Comparison of ENCODE assay signal across 20 cellular contexts in genomic region chr1:30664103-30664755, GRCh38. TPM values are rescaled to one million over a fixed set of nuclear protein-coding genes. Genes with fewer than 3 reads are reported as not detected.
A peak's percentile ranks its signal among the peaks of the same experiment; 100 is the strongest.
DNase-seq lines count a peak whose midpoint lies in the region; ATAC-seq and TF ChIP-seq lines count a peak whose summit lies in the region.
"Had no signal": no experiment of that assay in that cellular context is flagged by ENCODE, and none has a peak within 500 bp of the region (broad histone marks: within the 10 kb centered on the region; RNA-seq: fewer than 3 reads in every experiment).

No MANE protein-coding gene starts in this region.

- no peak for TF ChIP-seq CTCF in chondrocyte (IDR thresholded peaks at IDR 0.05)

- H3K9me3 Mint-ChIP-seq in chondrocyte (ENCODE audit: low read depth): no peaks in the 10 kb centered on the region
- no peaks in the 10 kb centered on the region for H3K9me3 Mint-ChIP-seq in CD4-positive, alpha-beta memory T cell
- H3K9me3 Mint-ChIP-seq: central memory CD8-positive, alpha-beta T cell; HFFc6; nephron; stimulated activated naive CD8-positive, alpha-beta T cell treated with anti-CD3 and anti-CD28 coated beads, Interleukin-15, amount 100 ng/mL, for 72 hours had no signal

- no peaks in the 10 kb centered on the region for H3K4me1 Mint-ChIP-seq in chondrocyte (ENCODE audit: low read depth)
- H3K4me1 Mint-ChIP-seq in CD4-positive, alpha-beta memory T cell: no peaks in the 10 kb centered on the region
- H3K4me1 Mint-ChIP-seq: central memory CD8-positive, alpha-beta T cell; stimulated activated naive CD8-positive, alpha-beta T cell treated with anti-CD3 and anti-CD28 coated beads, Interleukin-15, amount 100 ng/mL, for 72 hours had no signal

- POLR2A ChIA-PET in CD4-positive, alpha-beta memory T cell (lab: Charles Lee; ENCODE audit: partially characterized antibody): no interaction called here

- TF ChIP-seq POLR2A in GM18505 (IDR thresholded peaks at IDR 0.05; ENCODE audit: borderline replicate concordance, extremely low read depth, insufficient read depth, insufficient read length): no peak

- H3K4me1 ChIP-seq in CD4-positive, alpha-beta memory T cell (ENCODE audit: insufficient read depth, low read length): no peaks in the 10 kb centered on the region
- H3K4me1 ChIP-seq: gastroesophageal sphincter, upper lobe of left lung had no signal

- H3K36me3 Mint-ChIP-seq in chondrocyte (ENCODE audit: low read depth): no peaks in the 10 kb centered on the region
- H3K36me3 Mint-ChIP-seq in CD4-positive, alpha-beta memory T cell: no peaks in the 10 kb centered on the region

- no peak overlapping the region for H3K4me3 ChIP-seq in CD4-positive, alpha-beta memory T cell (ENCODE audit: low read length in 2 of 2)
- H3K4me3 ChIP-seq: gastroesophageal sphincter, upper lobe of left lung had no signal

- peak; percentile 23 for DNase-seq in activated CD4-positive, CD25-positive, alpha-beta regulatory T cell treated with anti-CD3 and anti-CD28 coated beads, Interleukin-2, amount 50 U/mL, for 72 hours
- DNase-seq in chondrocyte (ENCODE audit: low spot score) (peak; percentile 63), midbrain (lab: John Stamatoyannopoulos, UW) (peak; percentile 30), NCI-H82 treated with DMSO at 0.1 percent for 48 hours (lab: John Stamatoyannopoulos, UW; ENCODE audit: unreplicated experiment) (no peak), NCI-H2227 (lab: John Stamatoyannopoulos, UW; ENCODE audit: unreplicated experiment) (no peak)
- DNase-seq in CD4-positive, alpha-beta memory T cell: no peak
- DNase-seq: activated CD8-positive, alpha-beta memory T cell treated with anti-CD3 and anti-CD28 coated beads, Interleukin-2, amount 50 U/mL, for 48 hours; HFFc6; left cardiac atrium; NCI-H146; stimulated activated CD4-positive, alpha-beta T cell treated with anti-CD3 and anti-CD28 coated beads, Interleukin-4, amount 100 ng/mL, for 4 hours; stimulated activated naive CD8-positive, alpha-beta T cell treated with anti-CD3 and anti-CD28 coated beads, Interleukin-15, amount 100 ng/mL, for 72 hours; upper lobe of left lung had no signal

- no peaks in the 10 kb centered on the region for H3K27me3 ChIP-seq in CD4-positive, alpha-beta memory T cell (ENCODE audit: insufficient read depth, low read length)
- H3K27me3 ChIP-seq: gastroesophageal sphincter, upper lobe of left lung had no signal

- peaks cover 21% of the 10 kb centered on the region for H3K27me3 Mint-ChIP-seq in chondrocyte (ENCODE audit: low read depth)
- H3K27me3 Mint-ChIP-seq in CD4-positive, alpha-beta memory T cell: peaks cover 4 to 13% of the 10 kb centered on the region in 2 donors

- H3K27ac Mint-ChIP-seq in chondrocyte (ENCODE audit: unreplicated experiment): no peak overlapping the region
- peak overlapping the region in 1 of 7 donors; percentile 32 for H3K27ac Mint-ChIP-seq in CD4-positive, alpha-beta memory T cell
- H3K27ac Mint-ChIP-seq: HFFc6; nephron; stimulated activated naive CD8-positive, alpha-beta T cell treated with anti-CD3 and anti-CD28 coated beads, Interleukin-15, amount 100 ng/mL, for 72 hours had no signal

- H3K4me3 Mint-ChIP-seq in chondrocyte (ENCODE audit: unreplicated experiment): no peak overlapping the region
- no peak overlapping the region for H3K4me3 Mint-ChIP-seq in CD4-positive, alpha-beta memory T cell
- H3K4me3 Mint-ChIP-seq: central memory CD8-positive, alpha-beta T cell; HFFc6; nephron; stimulated activated naive CD8-positive, alpha-beta T cell treated with anti-CD3 and anti-CD28 coated beads, Interleukin-15, amount 100 ng/mL, for 72 hours had no signal

- CTCF ChIA-PET in CD4-positive, alpha-beta memory T cell (lab: Charles Lee; ENCODE audit: partially characterized antibody): no interaction called here

- intact Hi-C loops in CD4-positive, alpha-beta memory T cell (cut with micrococcal nuclease): no loop called here

- no peak overlapping the region for H3K27ac ChIP-seq in CD4-positive, alpha-beta memory T cell (ENCODE audit: low read depth, low read length)
- H3K27ac ChIP-seq: gastroesophageal sphincter, upper lobe of left lung had no signal

- no peaks in the 10 kb centered on the region for H3K9me3 ChIP-seq in CD4-positive, alpha-beta memory T cell (ENCODE audit: control insufficient read depth in 1 of 2, low read length in 2 of 2)
- H3K9me3 ChIP-seq: gastroesophageal sphincter, upper lobe of left lung had no signal

- H3K36me3 ChIP-seq in CD4-positive, alpha-beta memory T cell (ENCODE audit: insufficient read depth, low read length): no peaks in the 10 kb centered on the region
- H3K36me3 ChIP-seq: gastroesophageal sphincter, upper lobe of left lung had no signal

- ATAC-seq in activated CD4-positive, CD25-positive, alpha-beta regulatory T cell treated with anti-CD3 and anti-CD28 coated beads, Interleukin-2, amount 50 U/mL, for 24 hours: no peak
- no peak for ATAC-seq in GM18505 (IDR thresholded peaks at IDR 0.05; ENCODE audit: unreplicated experiment)
- ATAC-seq: gastroesophageal sphincter; left cardiac atrium; stimulated activated naive CD8-positive, alpha-beta T cell treated with anti-CD3 and anti-CD28 coated beads, Interleukin-15, amount 100 ng/mL, for 72 hours had no signal

RNA-seq across cellular contexts. Expression of gene MATN1, which starts 59.2 kb away (rescaled TPM):
- 0.19 to 0.82 TPM (median 0.47 TPM) in 3 replicates for total RNA-seq in chondrocyte
- total RNA-seq in CD4-positive, alpha-beta memory T cell: under 1 TPM in 1 of 2 experiments, not detected in 1; 0.12 TPM
- 1 to 10 TPM in 1 of 2 donors, under 1 TPM in 1; 0.53 to 1.2 TPM for polyA plus RNA-seq in CD4-positive, alpha-beta memory T cell
- total RNA-seq: gastroesophageal sphincter; left cardiac atrium; pulmonary artery endothelial cell; T-helper 1 cell treated with Interleukin-12 subunit alpha and Interleukin-12 subunit beta and Interleukin-4 antibody, amounts not matched to agents 30 ng/mL and 1 ng/mL, for 36 hours had no signal

Comparison
In these comparisons a context has a peak if more than half of its experiments do, and no peak if none do; other contexts are left out.
1. DNase-seq: peak in activated CD4-positive, CD25-positive, alpha-beta regulatory T cell treated with anti-CD3 and anti-CD28 coated beads, Interleukin-2, amount 50 U/mL, for 72 hours (single experiment), chondrocyte (single experiment) and midbrain (single experiment); none in NCI-H82 treated with DMSO at 0.1 percent for 48 hours (single experiment), CD4-positive, alpha-beta memory T cell (0 of 5) and NCI-H2227 (single experiment).